In the genomic region with DNA sequence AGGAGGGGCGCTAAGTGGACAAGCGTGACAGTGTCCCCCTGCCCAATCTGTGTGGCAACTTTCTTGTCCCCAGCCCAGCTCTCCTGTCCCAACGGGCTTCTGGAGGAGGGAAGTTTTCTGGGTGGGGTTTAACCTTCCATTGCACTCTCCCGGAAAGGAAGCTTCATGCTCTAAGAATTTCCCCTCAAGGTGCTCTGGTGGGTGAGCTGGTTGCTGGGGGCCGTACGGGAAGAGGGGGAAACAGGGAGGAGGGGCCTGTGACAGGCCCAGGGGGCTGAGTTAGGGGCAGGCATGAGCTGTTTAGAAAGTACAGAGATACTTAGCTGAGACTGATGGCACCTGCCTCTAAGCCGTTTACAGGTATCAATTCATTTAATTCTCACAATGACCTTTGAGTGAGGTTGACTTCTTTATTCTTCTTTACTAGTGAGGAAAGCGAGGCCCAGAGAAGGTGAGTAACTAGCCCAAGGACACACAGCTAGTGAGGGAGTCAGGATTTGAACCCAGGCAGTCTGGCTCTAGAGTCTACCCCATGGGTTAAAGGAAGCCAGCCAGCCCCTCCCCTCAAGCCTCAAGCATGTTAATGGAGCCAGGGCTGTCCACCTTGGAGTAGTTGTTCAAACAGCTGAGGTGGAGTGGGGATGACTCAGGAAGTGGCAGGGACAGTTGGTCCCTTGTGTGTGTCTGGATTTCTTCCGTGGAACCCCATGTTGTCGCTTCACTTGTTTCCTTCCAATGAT, we compare ENCODE assay signal across 11 cellular contexts. TPM values are rescaled to one million over a fixed set of nuclear protein-coding genes. Genes with fewer than 3 reads are reported as not detected.
DNase-seq lines count a peak whose midpoint lies in the region; ATAC-seq and TF ChIP-seq lines count a peak whose summit lies in the region.
"Had no signal": no experiment of that assay in that cellular context is flagged by ENCODE, and none has a peak within 500 bp of the region (broad histone marks: within the 10 kb centered on the region; RNA-seq: fewer than 3 reads in every experiment).

No MANE protein-coding gene starts in this region.

- 57 to 68% (median 60%) methylated on average over 10 of the region's 10 CpGs for WGBS in ovary, 3 donors

- no peak for TF ChIP-seq EP300 in ovary (IDR thresholded peaks at IDR 0.05)

- no peaks in the 10 kb centered on the region for H3K9me3 ChIP-seq in CD4-positive, CD25-positive, alpha-beta regulatory T cell (ENCODE audit: control insufficient read depth in 2 of 2, low read length in 2 of 2)
- no peaks in the 10 kb centered on the region for H3K9me3 ChIP-seq in ovary

- peaks cover 13% of the 10 kb centered on the region for H3K4me1 ChIP-seq in CD4-positive, CD25-positive, alpha-beta regulatory T cell (ENCODE audit: control insufficient read depth, insufficient read depth, low read length, poor library complexity, severe bottlenecking)
- H3K4me1 ChIP-seq in ovary (ENCODE audit: insufficient read depth), result no peaks in the 10 kb centered on the region

- TF ChIP-seq CTCF in neural crest cell (conservative IDR thresholded peaks at IDR 0.05) (no peak), ovary (IDR thresholded peaks at IDR 0.05) (no peak)

- intact Hi-C loops in ovary (cut with DNase I), result no loop called here

- no peaks in the 10 kb centered on the region for H3K36me3 ChIP-seq in CD4-positive, CD25-positive, alpha-beta regulatory T cell (ENCODE audit: control insufficient read depth, insufficient read depth, low read length)
- no peaks in the 10 kb centered on the region for H3K36me3 ChIP-seq in ovary

- H3K36me3 Mint-ChIP-seq in CD4-positive, CD25-positive, alpha-beta regulatory T cell, result no peaks in the 10 kb centered on the region
- peaks cover 6% of the 10 kb centered on the region for H3K36me3 Mint-ChIP-seq in neural crest cell (ENCODE audit: low read depth)

- H3K4me3 ChIP-seq in CD4-positive, CD25-positive, alpha-beta regulatory T cell (ENCODE audit: low read depth, low read length), result no peak overlapping the region
- H3K4me3 ChIP-seq in Jurkat, Clone E6-1 (ENCODE audit: low read length), result no peak overlapping the region
- H3K4me3 ChIP-seq in ovary, result no peak overlapping the region

- DNase-seq in CD4-positive, CD25-positive, alpha-beta regulatory T cell, result no peak
- peak; percentile 38 for DNase-seq in Jurkat, Clone E6-1 (ENCODE audit: low read depth, low spot score)
- DNase-seq in dermis blood vessel endothelial cell (peak; percentile 65), neural crest cell (ENCODE audit: low read depth, low spot score) (no peak), DMS 273 treated with DMSO at 0.1 percent for 48 hours (lab: John Stamatoyannopoulos, UW) (no peak), NCI-H82 treated with DMSO at 0.1 percent for 48 hours (lab: John Stamatoyannopoulos, UW; ENCODE audit: unreplicated experiment) (no peak), cerebellum (ENCODE audit: low spot score) (no peak), ovary (no peak)
- DNase-seq: activated T-cell treated with anti-CD3 and anti-CD28 coated beads, Interleukin-2, amount 50 U/mL, for 72 hours; DMS79 treated with DMSO at 0.1 percent for 48 hours had no signal

- H3K4me1 Mint-ChIP-seq in CD4-positive, CD25-positive, alpha-beta regulatory T cell, result peaks cover 0 to 22% (median 11%) of the 10 kb centered on the region in 4 donors
- peaks cover 22% of the 10 kb centered on the region for H3K4me1 Mint-ChIP-seq in neural crest cell

- ATAC-seq in CD4-positive, CD25-positive, alpha-beta regulatory T cell (ENCODE audit: low read depth in 2 of 2), result no peak

- no peaks in the 10 kb centered on the region for H3K9me3 Mint-ChIP-seq in CD4-positive, CD25-positive, alpha-beta regulatory T cell
- H3K9me3 Mint-ChIP-seq in neural crest cell, result no peaks in the 10 kb centered on the region
- H3K9me3 Mint-ChIP-seq: activated T-cell treated with anti-CD3 and anti-CD28 coated beads, Interleukin-2, amount 50 U/mL, for 72 hours had no signal

- no peak overlapping the region for H3K27ac ChIP-seq in CD4-positive, CD25-positive, alpha-beta regulatory T cell (ENCODE audit: insufficient read depth, low read length, poor library complexity, severe bottlenecking)
- no peak overlapping the region for H3K27ac ChIP-seq in ovary

- H3K4me3 Mint-ChIP-seq in CD4-positive, CD25-positive, alpha-beta regulatory T cell, result no peak overlapping the region
- H3K4me3 Mint-ChIP-seq in neural crest cell, result no peak overlapping the region

- no peaks in the 10 kb centered on the region for H3K27me3 ChIP-seq in CD4-positive, CD25-positive, alpha-beta regulatory T cell (ENCODE audit: control insufficient read depth, insufficient read depth, low read length)
- H3K27me3 ChIP-seq in ovary, result no peaks in the 10 kb centered on the region

- no peak for TF ChIP-seq POLR2A in ovary (IDR thresholded peaks at IDR 0.05)

- peaks cover 16% of the 10 kb centered on the region for H3K27me3 Mint-ChIP-seq in CD4-positive, CD25-positive, alpha-beta regulatory T cell
- no peaks in the 10 kb centered on the region for H3K27me3 Mint-ChIP-seq in neural crest cell (ENCODE audit: low read depth)

- peak overlapping the region in 2 of 3 donors; percentile 60 to 86 for H3K27ac Mint-ChIP-seq in CD4-positive, CD25-positive, alpha-beta regulatory T cell
- H3K27ac Mint-ChIP-seq in neural crest cell (ENCODE audit: unreplicated experiment), result peak overlapping the region; percentile 27
- H3K27ac Mint-ChIP-seq: activated T-cell treated with anti-CD3 and anti-CD28 coated beads, Interleukin-2, amount 50 U/mL, for 72 hours had no signal

RNA-seq across cellular contexts. Expression of a gene that starts 18.9 kb away (rescaled TPM):
- total RNA-seq in CD4-positive, CD25-positive, alpha-beta regulatory T cell, result 1.2 TPM
- polyA plus RNA-seq in CD4-positive, CD25-positive, alpha-beta regulatory T cell, result under 1 TPM in 3 of 4 donors, not detected in 1; 0.16 to 0.48 (median 0.33) TPM
- 0.68 TPM for polyA plus RNA-seq in Jurkat, Clone E6-1 (2012; ENCODE audit: insufficient read depth, insufficient read length)
- total RNA-seq in dermis blood vessel endothelial cell, result 21.8 and 35.4 TPM in 2 replicates
- 56.6 and 58.5 TPM in 2 replicates for total RNA-seq in neural crest cell
- 109 TPM for total RNA-seq in cerebellum
- 10 to 100 TPM in 4 of 7 donors, 1 to 10 TPM in 3; 6.2 to 54.0 (median 20.4) TPM for total RNA-seq in ovary
- polyA plus RNA-seq in ovary, result 1 to 10 TPM; 6.9 to 9.1 TPM

RNA-seq across cellular contexts. Expression of a gene that starts 20.8 kb away (rescaled TPM):
- 0.32 TPM for total RNA-seq in CD4-positive, CD25-positive, alpha-beta regulatory T cell
- polyA plus RNA-seq in CD4-positive, CD25-positive, alpha-beta regulatory T cell, result not detected
- not detected for polyA plus RNA-seq in Jurkat, Clone E6-1 (2012; ENCODE audit: insufficient read depth, insufficient read length)
- total RNA-seq in dermis blood vessel endothelial cell (2.7 and 4.6 TPM in 2 replicates), neural crest cell (not detected in 2 replicates), cerebellum (0.27 TPM), ovary (1 to 10 TPM in 3 of 7 donors, under 1 TPM in 4; 0.40 to 1.7 (median 0.92) TPM)
- polyA plus RNA-seq in ovary, result 1 to 10 TPM in 1 of 2 donors, under 1 TPM in 1; 0.88 to 1.2 TPM

RNA-seq across cellular contexts. Expression of a gene that starts 47.3 kb away (rescaled TPM):
- not detected for total RNA-seq in CD4-positive, CD25-positive, alpha-beta regulatory T cell
- not detected for polyA plus RNA-seq in CD4-positive, CD25-positive, alpha-beta regulatory T cell
- 2.0 TPM for polyA plus RNA-seq in Jurkat, Clone E6-1 (2012; ENCODE audit: insufficient read depth, insufficient read length)
- 0.09 TPM in 1 of 2 replicates, not detected in the other for total RNA-seq in dermis blood vessel endothelial cell
- 0.16 and 0.32 TPM in 2 replicates for total RNA-seq in neural crest cell
- total RNA-seq in cerebellum, result 1.00 TPM
- 10 to 100 TPM in 1 of 7 donors, 1 to 10 TPM in 1, under 1 TPM in 3, not detected in 2; 0.36 to 12.5 (median 0.84) TPM for total RNA-seq in ovary
- polyA plus RNA-seq in ovary, result under 1 TPM in 1 of 2 donors, not detected in 1; 0.07 TPM
- total RNA-seq: posterior vena cava had no signal

Comparison
In these comparisons a context has a peak if more than half of its experiments do, and no peak if none do; other contexts are left out.
1. DNase-seq: peak in Jurkat, Clone E6-1 (single experiment) and dermis blood vessel endothelial cell (single experiment); none in CD4-positive, CD25-positive, alpha-beta regulatory T cell (0 of 3), neural crest cell (single experiment), DMS 273 treated with DMSO at 0.1 percent for 48 hours (single experiment), NCI-H82 treated with DMSO at 0.1 percent for 48 hours (single experiment), cerebellum (single experiment) and ovary (0 of 5).